8 cellular contexts compared by ENCODE assay signal in the genomic region with DNA sequence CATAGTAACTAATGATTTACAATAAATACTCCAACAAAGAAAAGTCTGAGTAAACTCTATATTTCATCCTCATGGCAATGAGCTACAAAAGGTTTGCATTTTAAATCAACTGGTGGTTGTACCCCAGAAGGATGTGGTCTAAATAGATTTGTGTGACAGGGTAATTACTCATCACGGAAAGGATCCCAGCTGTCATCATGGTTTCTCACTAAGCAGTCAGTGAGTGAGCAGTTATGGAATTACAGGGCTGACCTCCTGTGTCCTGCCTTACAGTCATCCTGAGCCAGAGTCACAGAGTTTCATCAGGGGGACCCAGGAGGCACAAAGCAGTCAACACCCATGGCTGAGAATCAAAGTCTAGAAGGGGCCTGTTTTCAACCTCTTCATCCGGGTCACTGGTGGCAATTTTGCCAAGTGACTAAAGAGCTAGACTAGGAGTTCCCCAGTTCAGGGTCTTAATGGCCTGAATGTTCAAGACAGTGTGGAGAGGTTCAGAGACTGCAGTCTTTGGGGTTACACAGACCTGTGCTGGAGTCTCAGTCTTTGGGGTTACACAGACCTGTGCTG.
DNase-seq lines count a peak whose midpoint lies in the region; ATAC-seq, FAIRE-seq and TF ChIP-seq lines count a peak whose summit lies in the region.

No MANE protein-coding gene starts in this region.

- no peaks in the 10 kb centered on the region for H3K9me2 ChIP-seq in OCI-LY7 (ENCODE audit: insufficient read depth, low read length)

- DNase-seq in OCI-LY7 (ENCODE audit: low spot score) (no peak), choroid plexus epithelial cell (ENCODE audit: low read depth) (peak; percentile 87), pancreas (no peak), inferior parietal cortex (ENCODE audit: extremely low spot score) (no peak), NOMO-1 treated with dmso at 0.1 percent for 144 hours (lab: John Stamatoyannopoulos, UW; ENCODE audit: unreplicated experiment) (no peak)
- peak; percentile 27 to 31 for DNase-seq in stimulated activated CD8-positive, alpha-beta memory T cell treated with anti-CD3 and anti-CD28 coated beads, Interleukin-2, amount 100 ng/mL, for 48 hours (ENCODE audit: low read depth in 2 of 2)

- TF ChIP-seq CTCF in OCI-LY7 (conservative IDR thresholded peaks at IDR 0.05; ENCODE audit: low read length) (no peak), choroid plexus epithelial cell (conservative IDR thresholded peaks at IDR 0.05; ENCODE audit: low read depth, low read length) (no peak), pancreas (IDR thresholded peaks at IDR 0.05) (no peak)

- no peaks in the 10 kb centered on the region for H3K27me3 ChIP-seq in pancreas

- 91 to 93% methylated on average over 2 of the region's 2 CpGs for WGBS in pancreas, 2 donors

- H3K4me1 ChIP-seq in OCI-LY7 (ENCODE audit: insufficient read depth, low read length, poor library complexity, severe bottlenecking) (no peaks in the 10 kb centered on the region), pancreas (no peaks in the 10 kb centered on the region)

- POLR2A ChIA-PET in OCI-LY7 (lab: Charles Lee) = interaction anchor here (1.0 to 1.6 kb wide), 2 partner anchors 48 to 91 kb away, joined by 3 to 4 read pairs; no protein-coding TSS in a partner anchor

- peak overlapping the region; percentile 49; the same call in 1 of the 2 replicates for H2AFZ ChIP-seq in OCI-LY7 (ENCODE audit: low read length)

- CTCF ChIA-PET in OCI-LY7 (lab: Charles Lee; ENCODE audit: unreplicated experiment) = interaction anchor here (0.5 kb wide), 1 partner anchor 523 kb away, joined by 3 read pairs; no protein-coding TSS in a partner anchor

- FAIRE-seq in pancreas (lab: Jason Lieb, UNC) = no peak

- ATAC-seq in GM18519 (IDR thresholded peaks at IDR 0.05; ENCODE audit: low FRiP score, unreplicated experiment) (peak; percentile 91), HG02571 (IDR thresholded peaks at IDR 0.05; ENCODE audit: unreplicated experiment) (peak; percentile 78), pancreas (no peak)

- H3K36me3 ChIP-seq in OCI-LY7 (ENCODE audit: insufficient read depth, low read length) (no peaks in the 10 kb centered on the region), pancreas (no peaks in the 10 kb centered on the region)

- no peaks in the 10 kb centered on the region for H4K20me1 ChIP-seq in OCI-LY7 (ENCODE audit: insufficient read depth, low read length)

- no TSS peak for BruUV-seq in OCI-LY7 (replicated peaks; lab: Mats Ljungman, UMichigan)

- no peak overlapping the region for H3K4me2 ChIP-seq in OCI-LY7 (ENCODE audit: low read length)

- intact Hi-C loops in OCI-LY7 (cut with micrococcal nuclease; ENCODE audit: unreplicated experiment) (no loop called here), pancreas (cut with DNase I) (no loop called here)

- no peaks in the 10 kb centered on the region for H3K79me2 ChIP-seq in OCI-LY7 (ENCODE audit: insufficient read depth, low read depth, low read length)

- H3K27ac ChIP-seq in OCI-LY7 (ENCODE audit: low read depth, low read length, poor library complexity, severe bottlenecking) = no peak overlapping the region
- H3K27ac ChIP-seq in pancreas = no peak overlapping the region

- peaks cover 9% of the 10 kb centered on the region; the same call in 1 of the 2 replicates for H3K9me3 ChIP-seq in OCI-LY7 (ENCODE audit: low read length)
- H3K9me3 ChIP-seq in pancreas = no peaks in the 10 kb centered on the region

- H3K4me3 ChIP-seq in OCI-LY7 (ENCODE audit: low read depth, low read length, poor library complexity, severe bottlenecking) (no peak overlapping the region), choroid plexus epithelial cell (ENCODE audit: low read depth, low read length) (no peak overlapping the region), pancreas (no peak overlapping the region)

Comparison
In these comparisons a context has a peak if more than half of its experiments do, and no peak if none do; other contexts are left out.
1. ATAC-seq: peak in GM18519 (single experiment) and HG02571 (single experiment); none in pancreas (0 of 4).
2. DNase-seq: peak in choroid plexus epithelial cell (single experiment) and stimulated activated CD8-positive, alpha-beta memory T cell treated with anti-CD3 and anti-CD28 coated beads, Interleukin-2, amount 100 ng/mL, for 48 hours (2 of 2); none in OCI-LY7 (single experiment), pancreas (0 of 6), inferior parietal cortex (single experiment) and NOMO-1 treated with dmso at 0.1 percent for 144 hours (single experiment).